8 cellular contexts compared by ENCODE assay signal in genomic region chr21:17513214-17514123, GRCh38. TPM values are rescaled to one million over a fixed set of nuclear protein-coding genes. Genes with fewer than 3 reads are reported as not detected.
A peak's percentile ranks its signal among the peaks of the same experiment; 100 is the strongest.
DNase-seq lines count a peak whose midpoint lies in the region; ATAC-seq and TF ChIP-seq lines count a peak whose summit lies in the region.

No MANE protein-coding gene starts in this region.

- H3K4me3 ChIP-seq in duodenal mucosa (ENCODE audit: low read depth in 1 of 2, low read length in 2 of 2) (peak overlapping the region; percentile 86 to 91), lower lobe of right lung (peak overlapping the region; percentile 66)

- ATAC-seq in GM21515 (IDR thresholded peaks at IDR 0.05; ENCODE audit: unreplicated experiment) (peak; percentile 30), lower lobe of right lung (peak; percentile 65 to 71), GM18520 (IDR thresholded peaks at IDR 0.05; ENCODE audit: unreplicated experiment) (no peak)
- peak; percentile 42 for ATAC-seq in activated CD4-positive, alpha-beta T cell treated with anti-CD3 and anti-CD28 coated beads for 36 hours

- H3K9me3 ChIP-seq in duodenal mucosa (ENCODE audit: control insufficient read depth in 1 of 2, low read length in 2 of 2): no peaks in the 10 kb centered on the region
- H3K9me3 ChIP-seq in lower lobe of right lung: no peaks in the 10 kb centered on the region

- peaks cover 27% of the 10 kb centered on the region for H3K27me3 Mint-ChIP-seq in activated CD4-positive, alpha-beta T cell treated with anti-CD3 and anti-CD28 coated beads for 36 hours

- H3K36me3 Mint-ChIP-seq in activated CD4-positive, alpha-beta T cell treated with anti-CD3 and anti-CD28 coated beads for 36 hours (ENCODE audit: low read depth): no peaks in the 10 kb centered on the region

- H3K27ac Mint-ChIP-seq in activated CD4-positive, alpha-beta T cell treated with anti-CD3 and anti-CD28 coated beads for 36 hours: peak overlapping the region; percentile 62

- H3K36me3 ChIP-seq in duodenal mucosa (ENCODE audit: control insufficient read depth in 1 of 2, insufficient read depth in 2 of 2, low read length in 2 of 2) (no peaks in the 10 kb centered on the region), lower lobe of right lung (no peaks in the 10 kb centered on the region)

- intact Hi-C loops in activated CD4-positive, alpha-beta T cell treated with anti-CD3 and anti-CD28 coated beads for 36 hours (cut with DNase I, micrococcal nuclease): loop anchor here (1.0 to 10.0 kb wide), 6 partner anchors 21 to 271 kb away; partner anchors contain the start of gene BTG3 (in 1 of the 2)
- intact Hi-C loops in lower lobe of right lung (cut with DNase I): no loop called here

- H3K27ac ChIP-seq in duodenal mucosa (ENCODE audit: low read depth, low read length) (peak overlapping the region; percentile 85), lower lobe of right lung (peak overlapping the region; percentile 86)

- TF ChIP-seq RAD21 in Ishikawa (IDR thresholded peaks at IDR 0.05; ENCODE audit: low read depth): no peak

- TF ChIP-seq EP300 in Ishikawa (IDR thresholded peaks at IDR 0.05; ENCODE audit: borderline replicate concordance): no peak

- POLR2A ChIA-PET in activated CD4-positive, alpha-beta T cell treated with anti-CD3 and anti-CD28 coated beads for 36 hours (lab: Charles Lee): no interaction called here

- H3K9me3 Mint-ChIP-seq in activated CD4-positive, alpha-beta T cell treated with anti-CD3 and anti-CD28 coated beads for 36 hours (ENCODE audit: low read depth): no peaks in the 10 kb centered on the region

- H3K27me3 ChIP-seq in duodenal mucosa (ENCODE audit: control insufficient read depth in 1 of 2, insufficient read depth in 2 of 2, low read length in 2 of 2) (no peaks in the 10 kb centered on the region), lower lobe of right lung (ENCODE audit: low read depth) (peaks cover 37% of the 10 kb centered on the region)

- H3K4me1 ChIP-seq in duodenal mucosa (ENCODE audit: control insufficient read depth in 1 of 2, insufficient read depth in 2 of 2, low read length in 2 of 2) (peaks cover 0 to 3% of the 10 kb centered on the region in 2 donors), lower lobe of right lung (peaks cover 25% of the 10 kb centered on the region)

- peaks cover 18% of the 10 kb centered on the region for H3K4me1 Mint-ChIP-seq in activated CD4-positive, alpha-beta T cell treated with anti-CD3 and anti-CD28 coated beads for 36 hours

- TF ChIP-seq CTCF in lower lobe of right lung (IDR thresholded peaks at IDR 0.05): no peak

- H3K4me3 Mint-ChIP-seq in activated CD4-positive, alpha-beta T cell treated with anti-CD3 and anti-CD28 coated beads for 36 hours: peak overlapping the region; percentile 81

- CTCF ChIA-PET in activated CD4-positive, alpha-beta T cell treated with anti-CD3 and anti-CD28 coated beads for 36 hours (lab: Charles Lee): interaction anchor here (1.5 to 2.2 kb wide), 4 partner anchors 23 to 149 kb away, joined by 3 to 6 read pairs (median 4); no protein-coding TSS in a partner anchor

- peak overlapping the region; percentile 76 to 92 for H3K9ac ChIP-seq in duodenal mucosa (ENCODE audit: low read depth in 1 of 2, low read length in 2 of 2)

- peak; percentile 37 for DNase-seq in COR-L47 (lab: John Stamatoyannopoulos, UW)
- peak; percentile 41 for DNase-seq in activated CD4-positive, alpha-beta T cell treated with anti-CD3 and anti-CD28 coated beads for 36 hours
- DNase-seq in lower lobe of right lung: peak; percentile 55
- DNase-seq in stimulated activated naive CD4-positive, alpha-beta T cell (lab: John Stamatoyannopoulos, UW): peak in 4 of 6 experiments; percentile 1 to 60 (median 28)

TF ChIP-seq in Ishikawa, 13 proteins besides CTCF, POLR2A, EP300 and RAD21:
- no peak for TF ChIP-seq ZBTB7A (IDR thresholded peaks at IDR 0.05; ENCODE audit: low read depth)
- no peak for TF ChIP-seq TAF1 (IDR thresholded peaks at IDR 0.05; ENCODE audit: low read depth)
- TF ChIP-seq CREB1 (IDR thresholded peaks at IDR 0.05; ENCODE audit: low read depth): no peak
- 0 out of 2 replicates have a peak, but pooled peaks have one; percentile 14 for TF ChIP-seq YY1 (IDR thresholded peaks at IDR 0.05; ENCODE audit: low read depth)
- TF ChIP-seq MAX (IDR thresholded peaks at IDR 0.05): peak; percentile 20

RNA-seq across cellular contexts. Expression of gene CXADR, which starts 0.6 kb away (rescaled TPM):
- under 1 TPM; 0.30 to 0.91 TPM for total RNA-seq in activated CD4-positive, alpha-beta T cell treated with anti-CD3 and anti-CD28 coated beads for 36 hours
- total RNA-seq in lower lobe of right lung: 26.6 TPM

Comparison
In these comparisons a context has a peak if more than half of its experiments do, and no peak if none do; other contexts are left out.
1. RNA of gene CXADR, which starts 0.6 kb away (total RNA-seq): 26.6 TPM in lower lobe of right lung (single experiment); 0.30 to 0.91 TPM in activated CD4-positive, alpha-beta T cell treated with anti-CD3 and anti-CD28 coated beads for 36 hours; every median in the first group is over 10 times any median in the second.
2. Peak in every context shown above with its lines, with median percentiles within 50 percentile points of each other: DNase-seq.